Comparison of ENCODE assay signal across 8 cellular contexts in genomic region chr1:7646981-7647901, GRCh38.
A peak's percentile ranks its signal among the peaks of the same experiment; 100 is the strongest.
DNase-seq lines count a peak whose midpoint lies in the region; ATAC-seq lines count a peak whose summit lies in the region.

No MANE protein-coding gene starts in this region.

- H3K4me1 Mint-ChIP-seq in activated CD4-positive, alpha-beta memory T cell treated with anti-CD3 and anti-CD28 coated beads, Interleukin-2, amount 10 ng/mL, durations not matched to agents 7 days and 5 days, result no peaks in the 10 kb centered on the region

- no peak for ATAC-seq in HG03095 (IDR thresholded peaks at IDR 0.05; ENCODE audit: unreplicated experiment)

- no peaks in the 10 kb centered on the region for H3K9me3 Mint-ChIP-seq in activated CD4-positive, alpha-beta memory T cell treated with anti-CD3 and anti-CD28 coated beads, Interleukin-2, amount 10 ng/mL, durations not matched to agents 7 days and 5 days

- POLR2A ChIA-PET in activated CD4-positive, alpha-beta memory T cell treated with anti-CD3 and anti-CD28 coated beads, Interleukin-2, amount 10 ng/mL, durations not matched to agents 7 days and 5 days (lab: Charles Lee), result no interaction called here

- no peak overlapping the region for H3K27ac Mint-ChIP-seq in activated CD4-positive, alpha-beta memory T cell treated with anti-CD3 and anti-CD28 coated beads, Interleukin-2, amount 10 ng/mL, durations not matched to agents 7 days and 5 days

- H3K27me3 Mint-ChIP-seq in activated CD4-positive, alpha-beta memory T cell treated with anti-CD3 and anti-CD28 coated beads, Interleukin-2, amount 10 ng/mL, durations not matched to agents 7 days and 5 days, result no peaks in the 10 kb centered on the region

- DNase-seq in SIG-M5 treated with dmso at 0.1 percent for 504 hours (lab: John Stamatoyannopoulos, UW; ENCODE audit: unreplicated experiment), result peak; percentile 27
- no peak for DNase-seq in SIG-M5 (lab: John Stamatoyannopoulos, UW)
- peak; percentile 68 for DNase-seq in NCI-H2171 treated with DMSO at 0.1 percent for 48 hours (lab: John Stamatoyannopoulos, UW)
- peak; percentile 66 for DNase-seq in activated CD4-positive, alpha-beta memory T cell treated with anti-CD3 and anti-CD28 coated beads, Interleukin-2, amount 10 ng/mL, durations not matched to agents 7 days and 5 days
- DNase-seq in ecto neural progenitor cell (ENCODE audit: low spot score), result peak; percentile 82
- peak; percentile 93 for DNase-seq in mesenteric fat pad (ENCODE audit: low spot score)
- peak; percentile 68 for DNase-seq in stimulated activated CD8-positive, alpha-beta memory T cell treated with anti-CD3 and anti-CD28 coated beads, Interleukin-4, amount 100 ng/mL, for 24 hours (ENCODE audit: low read depth)

- H3K4me3 Mint-ChIP-seq in activated CD4-positive, alpha-beta memory T cell treated with anti-CD3 and anti-CD28 coated beads, Interleukin-2, amount 10 ng/mL, durations not matched to agents 7 days and 5 days, result no peak overlapping the region

- H3K36me3 Mint-ChIP-seq in activated CD4-positive, alpha-beta memory T cell treated with anti-CD3 and anti-CD28 coated beads, Interleukin-2, amount 10 ng/mL, durations not matched to agents 7 days and 5 days (ENCODE audit: low read depth), result no peaks in the 10 kb centered on the region

- CTCF ChIA-PET in activated CD4-positive, alpha-beta memory T cell treated with anti-CD3 and anti-CD28 coated beads, Interleukin-2, amount 10 ng/mL, durations not matched to agents 7 days and 5 days (lab: Charles Lee), result interaction anchor here (0.6 to 1.1 kb wide), 4 partner anchors 98 to 611 kb away, joined by 3 to 4 read pairs (median 4); no protein-coding TSS in a partner anchor
